20 cellular contexts compared by ENCODE assay signal in the genomic region with DNA sequence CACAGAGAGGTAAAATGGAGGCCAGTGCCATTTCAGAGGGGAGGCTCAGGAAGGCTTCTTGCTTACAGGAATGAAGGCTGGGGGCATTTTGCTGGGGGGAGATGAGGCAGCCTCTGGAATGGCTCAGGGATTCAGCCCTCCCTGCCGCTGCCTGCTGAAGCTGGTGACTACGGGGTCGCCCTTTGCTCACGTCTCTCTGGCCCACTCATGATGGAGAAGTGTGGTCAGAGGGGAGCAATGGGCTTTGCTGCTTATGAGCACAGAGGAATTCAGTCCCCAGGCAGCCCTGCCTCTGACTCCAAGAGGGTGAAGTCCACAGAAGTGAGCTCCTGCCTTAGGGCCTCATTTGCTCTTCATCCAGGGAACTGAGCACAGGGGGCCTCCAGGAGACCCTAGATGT. TPM values are rescaled to one million over a fixed set of nuclear protein-coding genes. Genes with fewer than 3 reads are reported as not detected.
DNase-seq lines count a peak whose midpoint lies in the region; ATAC-seq and TF ChIP-seq lines count a peak whose summit lies in the region.
"Had no signal": no experiment of that assay in that cellular context is flagged by ENCODE, and none has a peak within 500 bp of the region (broad histone marks: within the 10 kb centered on the region; RNA-seq: fewer than 3 reads in every experiment).

No MANE protein-coding gene starts in this region.

- peak; percentile 56 for DNase-seq in right atrium auricular region (ENCODE audit: low spot score)
- no peak for DNase-seq in left cardiac atrium
- DNase-seq in mesenteric fat pad (ENCODE audit: low spot score): peak; percentile 65
- peak; percentile 43 for DNase-seq in sciatic nerve (ENCODE audit: low spot score)
- no peak for DNase-seq in natural killer cell
- DNase-seq: AML-193; BE2C; Calu3; CD4-positive, alpha-beta memory T cell; COR-L47; DMS53; DMS79 treated with DMSO at 0.1 percent for 48 hours; GF-D8; GOT3; HFFc6 had no signal

- H3K27ac Mint-ChIP-seq in natural killer cell: no peak overlapping the region
- H3K27ac Mint-ChIP-seq: CD4-positive, alpha-beta memory T cell; HFFc6 had no signal

- H3K4me3 ChIP-seq in right atrium auricular region: no peak overlapping the region
- H3K4me3 ChIP-seq: BLaER1 treated with 17β-estradiol and CSF1 and Interleukin-3, amounts not matched to agents 10 nM and 100 nM; HAP-1 had no signal

- H3K4me3 Mint-ChIP-seq in natural killer cell: no peak overlapping the region
- H3K4me3 Mint-ChIP-seq: CD14-positive monocyte; CD4-positive, alpha-beta memory T cell; HFFc6 had no signal

- H3K36me3 ChIP-seq in right atrium auricular region: peaks cover 68% of the 10 kb centered on the region

- H3K27me3 Mint-ChIP-seq in natural killer cell (ENCODE audit: low read depth in 2 of 2): no peaks in the 10 kb centered on the region

- no peak for TF ChIP-seq CTCF in right atrium auricular region (IDR thresholded peaks at IDR 0.05)
- TF ChIP-seq CTCF in natural killer cell (IDR thresholded peaks at IDR 0.05): no peak

- H3K9me3 ChIP-seq in right atrium auricular region: no peaks in the 10 kb centered on the region
- H3K9me3 ChIP-seq: BE2C; BLaER1 treated with 17β-estradiol and CSF1 and Interleukin-3, amounts not matched to agents 10 nM and 100 nM; HAP-1 had no signal

- peaks cover 0 to 8% of the 10 kb centered on the region in 2 donors for H3K4me1 Mint-ChIP-seq in natural killer cell
- H3K4me1 Mint-ChIP-seq: CD14-positive monocyte had no signal

- peaks cover 6% of the 10 kb centered on the region for H3K36me3 Mint-ChIP-seq in natural killer cell

- H3K27ac ChIP-seq in right atrium auricular region: no peak overlapping the region
- H3K27ac ChIP-seq: 22Rv1; BLaER1 treated with 17β-estradiol and CSF1 and Interleukin-3, amounts not matched to agents 10 nM and 100 nM had no signal

- intact Hi-C loops in left cardiac atrium (cut with DNase I) (loop anchor here in 1 of 2 donors (10.0 kb wide), 1 partner anchor 395 kb away; no protein-coding TSS in a partner anchor), sciatic nerve (cut with DNase I) (no loop called here), natural killer cell (cut with micrococcal nuclease) (no loop called here)

- H3K27me3 ChIP-seq in right atrium auricular region: no peaks in the 10 kb centered on the region
- H3K27me3 ChIP-seq: BE2C had no signal

- no peaks in the 10 kb centered on the region for H3K4me1 ChIP-seq in right atrium auricular region
- H3K4me1 ChIP-seq: BE2C had no signal

- no peaks in the 10 kb centered on the region for H3K9me3 Mint-ChIP-seq in natural killer cell
- H3K9me3 Mint-ChIP-seq: CD4-positive, alpha-beta memory T cell; HFFc6 had no signal

- ATAC-seq in left cardiac atrium: no peak
- ATAC-seq in sciatic nerve: no peak
- no peak for ATAC-seq in GM18502 (IDR thresholded peaks at IDR 0.05; ENCODE audit: poor library complexity, unreplicated experiment)
- no peak for ATAC-seq in natural killer cell

RNA-seq across cellular contexts. Expression of gene MESD, which starts 39.9 kb away (rescaled TPM):
- total RNA-seq in right atrium auricular region (10 to 100 TPM; 11.3 to 14.5 TPM), left cardiac atrium (10 to 100 TPM; 17.3 to 19.4 TPM), mesenteric fat pad (30.2 TPM), sciatic nerve (35.3 TPM), natural killer cell (10 to 100 TPM; 14.7 to 26.0 (median 24.5) TPM)

RNA-seq across cellular contexts. Expression of gene TLNRD1, which starts 51.0 kb away (rescaled TPM):
- total RNA-seq in right atrium auricular region: 10 to 100 TPM; 10.0 to 26.1 TPM
- total RNA-seq in left cardiac atrium: 10 to 100 TPM in 1 of 2 donors, 1 to 10 TPM in 1; 9.2 to 19.5 TPM
- 43.1 TPM for total RNA-seq in mesenteric fat pad
- 14.0 TPM for total RNA-seq in sciatic nerve
- total RNA-seq in natural killer cell: 10 to 100 TPM; 13.4 to 19.6 (median 17.5) TPM

Comparison
In these comparisons a context has a peak if more than half of its experiments do, and no peak if none do; other contexts are left out.
1. DNase-seq: peak in right atrium auricular region (single experiment), mesenteric fat pad (single experiment) and sciatic nerve (single experiment); none in left cardiac atrium (single experiment) and natural killer cell (single experiment).